ENCODE assay signal across 14 cellular contexts in genomic region chr7:26159243-26159642, GRCh38. TPM values are rescaled to one million over a fixed set of nuclear protein-coding genes. Genes with fewer than 3 reads are reported as not detected.
DNase-seq lines count a peak whose midpoint lies in the region; ATAC-seq and TF ChIP-seq lines count a peak whose summit lies in the region.
"Had no signal": no experiment of that assay in that cellular context is flagged by ENCODE, and none has a peak within 500 bp of the region (broad histone marks: within the 10 kb centered on the region; RNA-seq: fewer than 3 reads in every experiment).

No MANE protein-coding gene starts in this region.

- peaks cover 25% of the 10 kb centered on the region for H3K4me1 ChIP-seq in body of pancreas

- CTCF ChIA-PET in activated naive CD4-positive, alpha-beta T cell treated with anti-CD3 and anti-CD28 coated beads for 36 hours (lab: Charles Lee): interaction anchor here (1.0 kb wide), 1 partner anchor 38 kb away, joined by 3 read pairs; no protein-coding TSS in a partner anchor
- CTCF ChIA-PET in activated naive CD4-positive, alpha-beta T cell treated with anti-CD3 and anti-CD28 coated beads, Interleukin-2, amount 10 ng/mL, durations not matched to agents 7 days and 5 days (lab: Charles Lee): no interaction called here

- no peak for ATAC-seq in stimulated activated effector memory CD8-positive, alpha-beta T cell treated with anti-CD3 and anti-CD28 coated beads, Interleukin-12 subunit alpha, Interleukin-12 subunit beta, amount 100 ng/mL, for 72 hours
- ATAC-seq in body of pancreas: no peak
- ATAC-seq: esophagus mucosa had no signal

- peak overlapping the region in 1 of 4 donors; percentile 15 for H3K27ac ChIP-seq in body of pancreas

- no peak overlapping the region for H3K4me3 ChIP-seq in body of pancreas

- peaks cover 82% of the 10 kb centered on the region for H3K4me1 Mint-ChIP-seq in activated naive CD4-positive, alpha-beta T cell treated with anti-CD3 and anti-CD28 coated beads for 36 hours (ENCODE audit: low read depth)
- peaks cover 60% of the 10 kb centered on the region for H3K4me1 Mint-ChIP-seq in activated naive CD4-positive, alpha-beta T cell treated with anti-CD3 and anti-CD28 coated beads, Interleukin-2, amount 10 ng/mL, durations not matched to agents 7 days and 5 days
- H3K4me1 Mint-ChIP-seq in dendritic cell treated with granulocyte-macrophage colony-stimulating factor and Interleukin-4, amounts not matched to agents 40 ng/mL and 50 ng/mL, for 4 days (ENCODE audit: low read depth): peaks cover 49% of the 10 kb centered on the region
- H3K4me1 Mint-ChIP-seq in stimulated activated effector memory CD8-positive, alpha-beta T cell treated with anti-CD3 and anti-CD28 coated beads, Interleukin-12 subunit alpha, Interleukin-12 subunit beta, amount 100 ng/mL, for 72 hours: peaks cover 65% of the 10 kb centered on the region

- TF ChIP-seq POLR2A in body of pancreas (IDR thresholded peaks at IDR 0.05): no peak

- WGBS in body of pancreas, 2 donors: 46 to 59% methylated on average over 2 of the region's 2 CpGs

- no peaks in the 10 kb centered on the region for H3K27me3 Mint-ChIP-seq in activated naive CD4-positive, alpha-beta T cell treated with anti-CD3 and anti-CD28 coated beads for 36 hours (ENCODE audit: low read depth)
- no peaks in the 10 kb centered on the region for H3K27me3 Mint-ChIP-seq in activated naive CD4-positive, alpha-beta T cell treated with anti-CD3 and anti-CD28 coated beads, Interleukin-2, amount 10 ng/mL, durations not matched to agents 7 days and 5 days
- peaks cover 1% of the 10 kb centered on the region for H3K27me3 Mint-ChIP-seq in dendritic cell treated with granulocyte-macrophage colony-stimulating factor and Interleukin-4, amounts not matched to agents 40 ng/mL and 50 ng/mL, for 4 days

- intact Hi-C loops in activated naive CD4-positive, alpha-beta T cell treated with anti-CD3 and anti-CD28 coated beads for 36 hours (cut with micrococcal nuclease): loop anchor here (10.0 kb wide), 2 partner anchors 264 to 706 kb away; partner anchors contain the start of gene SKAP2
- intact Hi-C loops in dendritic cell treated with granulocyte-macrophage colony-stimulating factor and Interleukin-4, amounts not matched to agents 40 ng/mL and 50 ng/mL, for 4 days (cut with micrococcal nuclease): no loop called here
- intact Hi-C loops in body of pancreas (cut with DNase I): no loop called here

- no peak for TF ChIP-seq CTCF in body of pancreas (IDR thresholded peaks at IDR 0.05)

- H3K36me3 ChIP-seq in body of pancreas (replicated peaks in 1 of 2; ENCODE audit: insufficient read depth in 1 of 2, low read depth in 2 of 2): no peaks in the 10 kb centered on the region

- peaks cover 4% of the 10 kb centered on the region for H3K9me3 Mint-ChIP-seq in activated naive CD4-positive, alpha-beta T cell treated with anti-CD3 and anti-CD28 coated beads for 36 hours
- peaks cover 1% of the 10 kb centered on the region for H3K9me3 Mint-ChIP-seq in activated naive CD4-positive, alpha-beta T cell treated with anti-CD3 and anti-CD28 coated beads, Interleukin-2, amount 10 ng/mL, durations not matched to agents 7 days and 5 days
- no peaks in the 10 kb centered on the region for H3K9me3 Mint-ChIP-seq in dendritic cell treated with granulocyte-macrophage colony-stimulating factor and Interleukin-4, amounts not matched to agents 40 ng/mL and 50 ng/mL, for 4 days
- no peaks in the 10 kb centered on the region for H3K9me3 Mint-ChIP-seq in stimulated activated effector memory CD8-positive, alpha-beta T cell treated with anti-CD3 and anti-CD28 coated beads, Interleukin-12 subunit alpha, Interleukin-12 subunit beta, amount 100 ng/mL, for 72 hours

- H3K36me3 Mint-ChIP-seq in activated naive CD4-positive, alpha-beta T cell treated with anti-CD3 and anti-CD28 coated beads for 36 hours (ENCODE audit: low read depth): peaks cover 23% of the 10 kb centered on the region
- H3K36me3 Mint-ChIP-seq in activated naive CD4-positive, alpha-beta T cell treated with anti-CD3 and anti-CD28 coated beads, Interleukin-2, amount 10 ng/mL, durations not matched to agents 7 days and 5 days: peaks cover 15% of the 10 kb centered on the region
- H3K36me3 Mint-ChIP-seq in dendritic cell treated with granulocyte-macrophage colony-stimulating factor and Interleukin-4, amounts not matched to agents 40 ng/mL and 50 ng/mL, for 4 days (ENCODE audit: low read depth): no peaks in the 10 kb centered on the region
- H3K36me3 Mint-ChIP-seq in stimulated activated effector memory CD8-positive, alpha-beta T cell treated with anti-CD3 and anti-CD28 coated beads, Interleukin-12 subunit alpha, Interleukin-12 subunit beta, amount 100 ng/mL, for 72 hours: peaks cover 33% of the 10 kb centered on the region

- H3K27ac Mint-ChIP-seq in activated naive CD4-positive, alpha-beta T cell treated with anti-CD3 and anti-CD28 coated beads for 36 hours: peak overlapping the region; percentile 20
- H3K27ac Mint-ChIP-seq in activated naive CD4-positive, alpha-beta T cell treated with anti-CD3 and anti-CD28 coated beads, Interleukin-2, amount 10 ng/mL, durations not matched to agents 7 days and 5 days: no peak overlapping the region
- peak overlapping the region; percentile 12 for H3K27ac Mint-ChIP-seq in dendritic cell treated with granulocyte-macrophage colony-stimulating factor and Interleukin-4, amounts not matched to agents 40 ng/mL and 50 ng/mL, for 4 days
- H3K27ac Mint-ChIP-seq in stimulated activated effector memory CD8-positive, alpha-beta T cell treated with anti-CD3 and anti-CD28 coated beads, Interleukin-12 subunit alpha, Interleukin-12 subunit beta, amount 100 ng/mL, for 72 hours: peak overlapping the region; percentile 72

- no peaks in the 10 kb centered on the region for H3K27me3 ChIP-seq in body of pancreas

- DNase-seq in activated naive CD4-positive, alpha-beta T cell treated with anti-CD3 and anti-CD28 coated beads for 36 hours: no peak
- DNase-seq in activated naive CD4-positive, alpha-beta T cell treated with anti-CD3 and anti-CD28 coated beads, Interleukin-2, amount 10 ng/mL, durations not matched to agents 7 days and 5 days: no peak
- DNase-seq in NCI-H226 (peak; percentile 92), NCI-H2171 (lab: John Stamatoyannopoulos, UW) (no peak), NCI-H1048 (lab: John Stamatoyannopoulos, UW) (no peak), body of pancreas (no peak)
- DNase-seq in stimulated activated effector memory CD8-positive, alpha-beta T cell treated with anti-CD3 and anti-CD28 coated beads, Interleukin-12 subunit alpha, Interleukin-12 subunit beta, amount 100 ng/mL, for 72 hours (ENCODE audit: low spot score in 2 of 2): no peak
- DNase-seq: activated CD4-positive, alpha-beta T cell treated with anti-CD3 and anti-CD28 coated beads for 1 hour; activated gamma-delta T cell; central memory CD4-positive, alpha-beta T cell; DMS79 treated with DMSO at 0.1 percent for 48 hours; NK-92 treated with Interleukin-12 subunit alpha and Interleukin-12 subunit beta, amount 100 ng/mL, for 24 hours had no signal

- no peaks in the 10 kb centered on the region for H3K9me3 ChIP-seq in body of pancreas

- H3K4me3 Mint-ChIP-seq in activated naive CD4-positive, alpha-beta T cell treated with anti-CD3 and anti-CD28 coated beads for 36 hours: no peak overlapping the region
- H3K4me3 Mint-ChIP-seq in activated naive CD4-positive, alpha-beta T cell treated with anti-CD3 and anti-CD28 coated beads, Interleukin-2, amount 10 ng/mL, durations not matched to agents 7 days and 5 days: no peak overlapping the region
- H3K4me3 Mint-ChIP-seq in dendritic cell treated with granulocyte-macrophage colony-stimulating factor and Interleukin-4, amounts not matched to agents 40 ng/mL and 50 ng/mL, for 4 days: no peak overlapping the region
- no peak overlapping the region for H3K4me3 Mint-ChIP-seq in stimulated activated effector memory CD8-positive, alpha-beta T cell treated with anti-CD3 and anti-CD28 coated beads, Interleukin-12 subunit alpha, Interleukin-12 subunit beta, amount 100 ng/mL, for 72 hours

RNA-seq across cellular contexts. Expression of gene NFE2L3, which starts 7.2 kb away (rescaled TPM):
- 10 to 100 TPM; 12.5 to 12.9 TPM for total RNA-seq in activated naive CD4-positive, alpha-beta T cell treated with anti-CD3 and anti-CD28 coated beads for 36 hours
- 1 to 10 TPM; 4.9 to 6.6 TPM for total RNA-seq in body of pancreas

RNA-seq across cellular contexts. Expression of gene HNRNPA2B1, which starts 41.3 kb away (rescaled TPM):
- 100 to 1,000 TPM; 925 to 950 TPM for total RNA-seq in activated naive CD4-positive, alpha-beta T cell treated with anti-CD3 and anti-CD28 coated beads for 36 hours
- 100 to 1,000 TPM; 158 to 306 TPM for total RNA-seq in body of pancreas

RNA-seq across cellular contexts. Expression of gene CBX3, which starts 42.3 kb away (rescaled TPM):
- total RNA-seq in activated naive CD4-positive, alpha-beta T cell treated with anti-CD3 and anti-CD28 coated beads for 36 hours: 100 to 1,000 TPM; 260 to 273 TPM
- total RNA-seq in body of pancreas: 10 to 100 TPM; 34.2 to 63.3 TPM

Comparison
In these comparisons a context has a peak if more than half of its experiments do, and no peak if none do; other contexts are left out.
1. RNA of gene CBX3, which starts 42.3 kb away (total RNA-seq): 260 to 273 TPM in activated naive CD4-positive, alpha-beta T cell treated with anti-CD3 and anti-CD28 coated beads for 36 hours; 34.2 to 63.3 TPM in body of pancreas; every median in the first group is over 4 times any median in the second.